In genomic region chr15:69160141-69160975, GRCh38 we compare ENCODE assay signal across 1 cellular context.
TF ChIP-seq lines count a peak whose summit lies in the region.

Gene GLCE (plus strand): TSS chr15:69160635. CDS start chr15:69255807, 95,172 bp downstream.

TF ChIP-seq in HepG2, 621 proteins besides CTCF, POLR2A, EP300 and RAD21 (continued from another document and continues in another):
- TF ChIP-seq DRAP1 (CRISPR knock-in tag; IDR thresholded peaks at IDR 0.05) (peak; percentile 90), ZNF274 (CRISPR knock-in tag; IDR thresholded peaks at IDR 0.05) (peak; percentile 81), DPF2 (CRISPR knock-in tag; IDR thresholded peaks at IDR 0.05; ENCODE audit: borderline replicate concordance, low read depth) (no peak), NR2F6 (IDR thresholded peaks at IDR 0.05) (no peak), NR2F6 (CRISPR knock-in tag; IDR thresholded peaks at IDR 0.05) (peak; percentile 17; the same call in 1 of the 2 replicates), LBX2 (CRISPR knock-in tag; IDR thresholded peaks at IDR 0.05; ENCODE audit: borderline replicate concordance) (no peak), RFX3 (CRISPR knock-in tag; IDR thresholded peaks at IDR 0.05) (peak; percentile 74), ZNF552 (CRISPR knock-in tag; IDR thresholded peaks at IDR 0.05; ENCODE audit: borderline replicate concordance) (no peak), ZNF652 (CRISPR knock-in tag; IDR thresholded peaks at IDR 0.05; ENCODE audit: borderline replicate concordance, low read depth) (no peak), TFDP1 (CRISPR knock-in tag; IDR thresholded peaks at IDR 0.05; ENCODE audit: borderline replicate concordance) (no peak; the same call in 1 of the 2 replicates), TAF1 (CRISPR knock-in tag; IDR thresholded peaks at IDR 0.05) (peak; percentile 97), ZNF879 (CRISPR knock-in tag; IDR thresholded peaks at IDR 0.05) (no peak), ZBTB4 (CRISPR knock-in tag; IDR thresholded peaks at IDR 0.05; ENCODE audit: borderline replicate concordance) (0 out of 2 replicates have a peak, but pooled peaks have one; percentile 53), ZNF7 (CRISPR knock-in tag; IDR thresholded peaks at IDR 0.05) (no peak), SMAD1 (CRISPR knock-in tag; IDR thresholded peaks at IDR 0.05; ENCODE audit: borderline replicate concordance, low read depth) (no peak; the same call in 1 of the 2 replicates), ZBTB46 (CRISPR knock-in tag; IDR thresholded peaks at IDR 0.05; ENCODE audit: borderline replicate concordance) (no peak), CEBPZ (IDR thresholded peaks at IDR 0.05; ENCODE audit: low read length) (no peak), ZNF781 (CRISPR knock-in tag; IDR thresholded peaks at IDR 0.05; ENCODE audit: borderline replicate concordance, not compliant biosample characterization) (no peak), STAG1 (CRISPR knock-in tag; IDR thresholded peaks at IDR 0.05) (no peak), GATA4 (IDR thresholded peaks at IDR 0.05; ENCODE audit: borderline replicate concordance, low read depth) (peak; percentile 46; the same call in 1 of the 2 replicates), TIGD3 (CRISPR knock-in tag; IDR thresholded peaks at IDR 0.05; ENCODE audit: borderline replicate concordance) (peak; percentile 76; the same call in 1 of the 2 replicates), HOXA3 (CRISPR knock-in tag; IDR thresholded peaks at IDR 0.05) (peak; percentile 33; the same call in 1 of the 2 replicates), SKIL (CRISPR knock-in tag; IDR thresholded peaks at IDR 0.05; ENCODE audit: borderline replicate concordance) (no peak), CENPBD1 (CRISPR knock-in tag; IDR thresholded peaks at IDR 0.05; ENCODE audit: borderline replicate concordance, low read depth) (no peak), ZNF24 (IDR thresholded peaks at IDR 0.05) (no peak), CHD4 (IDR thresholded peaks at IDR 0.05; ENCODE audit: borderline replicate concordance, low read length) (no peak), ZNF225 (CRISPR knock-in tag; IDR thresholded peaks at IDR 0.05) (0 out of 2 replicates have a peak, but pooled peaks have one; percentile 35), BCL3 (CRISPR knock-in tag; IDR thresholded peaks at IDR 0.05) (no peak), ZNF737 (CRISPR knock-in tag; IDR thresholded peaks at IDR 0.05; ENCODE audit: borderline replicate concordance) (no peak), ZNF574 (CRISPR knock-in tag; IDR thresholded peaks at IDR 0.05) (peak; percentile 64; the same call in 1 of the 2 replicates), POGK (CRISPR knock-in tag; conservative IDR thresholded peaks at IDR 0.05) (peak; percentile 71; the same call in 1 of the 2 replicates), ZNF431 (CRISPR knock-in tag; IDR thresholded peaks at IDR 0.05; ENCODE audit: borderline replicate concordance, low read depth) (no peak)
